In the genomic region with DNA sequence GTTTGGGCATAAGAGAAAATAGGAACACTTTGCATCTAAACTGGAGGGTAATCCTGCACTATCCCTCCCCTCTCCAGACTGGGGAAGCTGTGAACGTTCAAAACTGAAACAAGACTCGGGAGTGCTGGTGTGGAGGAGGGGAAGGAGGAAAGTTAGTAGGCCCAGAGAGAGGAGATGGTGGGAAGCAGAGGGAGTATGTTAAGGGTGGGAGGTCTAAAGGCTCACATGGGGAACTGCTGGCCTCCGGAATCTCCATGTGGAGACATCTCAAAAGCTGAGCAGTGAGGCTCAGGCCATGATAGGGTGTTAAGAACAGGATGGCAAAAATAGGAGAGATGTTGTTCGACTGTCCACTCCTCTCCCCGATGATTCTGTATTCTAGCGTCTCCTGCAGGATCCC, we compare ENCODE assay signal across 24 cellular contexts. TPM values are rescaled to one million over a fixed set of nuclear protein-coding genes. Genes with fewer than 3 reads are reported as not detected.
"Had no signal": no experiment of that assay in that cellular context is flagged by ENCODE, and none has a peak within 500 bp of the region (broad histone marks: within the 10 kb centered on the region; RNA-seq: fewer than 3 reads in every experiment).

No MANE protein-coding gene starts in this region.

- H3K4me1 Mint-ChIP-seq: natural killer cell; stimulated activated effector memory CD8-positive, alpha-beta T cell treated with anti-CD3 and anti-CD28 coated beads, Interleukin-12 subunit alpha, Interleukin-12 subunit beta, amount 100 ng/mL, for 72 hours had no signal

- H3K9me3 ChIP-seq: esophagus squamous epithelium, heart right ventricle, pancreas, sigmoid colon, stomach, thyroid gland, vagina had no signal

- H3K4me3 ChIP-seq: esophagus squamous epithelium, heart right ventricle, lung, pancreas, sigmoid colon, stomach, thyroid gland, vagina had no signal

- H3K36me3 ChIP-seq: esophagus squamous epithelium, heart right ventricle, pancreas, sigmoid colon, stomach, thyroid gland, vagina had no signal

- H3K4me3 Mint-ChIP-seq: dendritic cell treated with granulocyte-macrophage colony-stimulating factor and Interleukin-4, amounts not matched to agents 40 ng/mL and 50 ng/mL, for 4 days; memory B cell; natural killer cell; stimulated activated effector memory CD8-positive, alpha-beta T cell treated with anti-CD3 and anti-CD28 coated beads, Interleukin-12 subunit alpha, Interleukin-12 subunit beta, amount 100 ng/mL, for 72 hours had no signal

- H3K27me3 Mint-ChIP-seq: memory B cell had no signal

- ATAC-seq: left colon; natural killer cell; pancreas; right cardiac atrium; stimulated activated effector memory CD8-positive, alpha-beta T cell treated with anti-CD3 and anti-CD28 coated beads, Interleukin-12 subunit alpha, Interleukin-12 subunit beta, amount 100 ng/mL, for 72 hours had no signal

- DNase-seq: effector memory CD4-positive, alpha-beta T cell; esophagus squamous epithelium; foreskin melanocyte; glutamatergic neuron; heart right ventricle; hippocampal formation; left colon; natural killer cell; occipital lobe; pancreas; right cardiac atrium; sigmoid colon; stimulated activated CD4-positive, alpha-beta T cell treated with anti-CD3 and anti-CD28 coated beads, Interleukin-2, amount 100 ng/mL, for 24 hours; stimulated activated CD4-positive, alpha-beta T cell treated with anti-CD3 and anti-CD28 coated beads, Interleukin-4, amount 100 ng/mL, for 24 hours; stimulated activated naive CD4-positive, alpha-beta T cell treated with Interleukin-2 at 50 U/mL for 16 hours; stomach; thyroid gland; trophoblast cell had no signal

- H3K27ac Mint-ChIP-seq: dendritic cell treated with granulocyte-macrophage colony-stimulating factor and Interleukin-4, amounts not matched to agents 40 ng/mL and 50 ng/mL, for 4 days; memory B cell; natural killer cell; stimulated activated effector memory CD8-positive, alpha-beta T cell treated with anti-CD3 and anti-CD28 coated beads, Interleukin-12 subunit alpha, Interleukin-12 subunit beta, amount 100 ng/mL, for 72 hours had no signal

- H3K27ac ChIP-seq: esophagus squamous epithelium, heart right ventricle, pancreas, sigmoid colon, stomach, thyroid gland, vagina had no signal

- H3K9me3 Mint-ChIP-seq: dendritic cell treated with granulocyte-macrophage colony-stimulating factor and Interleukin-4, amounts not matched to agents 40 ng/mL and 50 ng/mL, for 4 days; memory B cell; natural killer cell; stimulated activated effector memory CD8-positive, alpha-beta T cell treated with anti-CD3 and anti-CD28 coated beads, Interleukin-12 subunit alpha, Interleukin-12 subunit beta, amount 100 ng/mL, for 72 hours had no signal

- H3K27me3 ChIP-seq: heart right ventricle, pancreas, stomach, thyroid gland, vagina had no signal

- H3K4me1 ChIP-seq: esophagus squamous epithelium, heart right ventricle, pancreas, stomach, vagina had no signal

- H3K36me3 Mint-ChIP-seq: memory B cell; natural killer cell; stimulated activated effector memory CD8-positive, alpha-beta T cell treated with anti-CD3 and anti-CD28 coated beads, Interleukin-12 subunit alpha, Interleukin-12 subunit beta, amount 100 ng/mL, for 72 hours had no signal

RNA-seq across cellular contexts. Expression of a gene that starts 47.9 kb away (rescaled TPM):
- total RNA-seq: endothelial cell of umbilical vein had no signal
